15 cellular contexts compared by ENCODE assay signal in genomic region chr4:27009539-27009938, GRCh38.
A peak's percentile ranks its signal among the peaks of the same experiment; 100 is the strongest.
DNase-seq lines count a peak whose midpoint lies in the region; ATAC-seq, FAIRE-seq and TF ChIP-seq lines count a peak whose summit lies in the region.
"Had no signal": no experiment of that assay in that cellular context is flagged by ENCODE, and none has a peak within 500 bp of the region (broad histone marks: within the 10 kb centered on the region; RNA-seq: fewer than 3 reads in every experiment).

No MANE protein-coding gene starts in this region.

- H3K79me2 ChIP-seq in ACC112 (ENCODE audit: control insufficient read depth, insufficient read depth, low read length, unreplicated experiment), result no peaks in the 10 kb centered on the region

- DNase-seq in GM12891 (ENCODE audit: insufficient read length, low spot score), result no peak
- DNase-seq in activated naive CD8-positive, alpha-beta T cell treated with anti-CD3 and anti-CD28 coated beads for 36 hours, result no peak
- DNase-seq in foreskin fibroblast, result peak; percentile 61 to 70
- DNase-seq in HPDE6-E6E7 (ENCODE audit: extremely low spot score), result no peak
- DNase-seq in NCI-H82 (lab: John Stamatoyannopoulos, UW), result no peak
- no peak for DNase-seq in NCI-H2227 (lab: John Stamatoyannopoulos, UW; ENCODE audit: unreplicated experiment)
- DNase-seq: cortex of kidney; NCI-H1694 treated with DMSO at 0.1 percent for 48 hours; psoas muscle; stimulated activated naive CD8-positive, alpha-beta T cell treated with anti-CD3 and anti-CD28 coated beads, Interleukin-15, Interleukin-2, amounts not matched to agents 100 U/mL and 50 U/mL, for 24 hours; SW 1271 had no signal

- peak overlapping the region; percentile 52 for H3K27ac ChIP-seq in ACC112 (ENCODE audit: low read depth, low read length)
- H3K27ac ChIP-seq: psoas muscle had no signal

- no peak for TF ChIP-seq POLR2A in GM12891 (IDR thresholded peaks at IDR 0.05; ENCODE audit: low read depth, low read length)

- H3K4me1 ChIP-seq in ACC112 (ENCODE audit: control insufficient read depth, insufficient read depth, low read length, unreplicated experiment), result peaks cover 49% of the 10 kb centered on the region

- H2AFZ ChIP-seq in ACC112 (ENCODE audit: low read length, unreplicated experiment), result peak overlapping the region; percentile 74

- no peaks in the 10 kb centered on the region for H3K36me3 ChIP-seq in ACC112 (ENCODE audit: insufficient read depth, low read length)

- H3K9me3 Mint-ChIP-seq in activated naive CD8-positive, alpha-beta T cell treated with anti-CD3 and anti-CD28 coated beads for 36 hours, result no peaks in the 10 kb centered on the region
- H3K9me3 Mint-ChIP-seq: naive thymus-derived CD8-positive, alpha-beta T cell had no signal

- H3K4me3 ChIP-seq in ACC112 (ENCODE audit: low read depth, low read length), result peak overlapping the region; percentile 13; the same call in 1 of the 2 replicates
- no peak overlapping the region for H3K4me3 ChIP-seq in foreskin fibroblast (ENCODE audit: low read depth in 1 of 2, low read length in 2 of 2)
- H3K4me3 ChIP-seq: psoas muscle had no signal

- peak overlapping the region; percentile 29 for H3K27ac Mint-ChIP-seq in activated naive CD8-positive, alpha-beta T cell treated with anti-CD3 and anti-CD28 coated beads for 36 hours

- ATAC-seq in GM18511 (IDR thresholded peaks at IDR 0.05; ENCODE audit: unreplicated experiment), result no peak

- H3K4me1 Mint-ChIP-seq in activated naive CD8-positive, alpha-beta T cell treated with anti-CD3 and anti-CD28 coated beads for 36 hours, result peaks cover 32% of the 10 kb centered on the region

- H3K4me3 Mint-ChIP-seq in activated naive CD8-positive, alpha-beta T cell treated with anti-CD3 and anti-CD28 coated beads for 36 hours, result no peak overlapping the region
- H3K4me3 Mint-ChIP-seq: naive thymus-derived CD8-positive, alpha-beta T cell had no signal

- FAIRE-seq in GM12891 (lab: Jason Lieb, UNC), result peak; percentile 48
- FAIRE-seq: D721Med had no signal

- no peak for TF ChIP-seq CTCF in foreskin fibroblast (IDR thresholded peaks at IDR 0.05; ENCODE audit: low read depth, low read length)

- H3K36me3 Mint-ChIP-seq in activated naive CD8-positive, alpha-beta T cell treated with anti-CD3 and anti-CD28 coated beads for 36 hours, result peaks cover 10% of the 10 kb centered on the region

- H3K27me3 ChIP-seq in ACC112 (ENCODE audit: insufficient read depth, low read length), result no peaks in the 10 kb centered on the region

- H3K27me3 Mint-ChIP-seq in activated naive CD8-positive, alpha-beta T cell treated with anti-CD3 and anti-CD28 coated beads for 36 hours, result no peaks in the 10 kb centered on the region
- H3K27me3 Mint-ChIP-seq: naive thymus-derived CD8-positive, alpha-beta T cell had no signal

TF ChIP-seq in GM12891, 5 proteins besides CTCF, POLR2A, EP300 and RAD21:
- TF ChIP-seq SPI1 (IDR thresholded peaks at IDR 0.05; ENCODE audit: low read depth, low read length) (no peak), TAF1 (IDR thresholded peaks at IDR 0.05; ENCODE audit: low read depth, low read length) (no peak), PAX5 (IDR thresholded peaks at IDR 0.05; ENCODE audit: insufficient read depth, low read length, severe bottlenecking) (no peak), POU2F2 (IDR thresholded peaks at IDR 0.05; ENCODE audit: low read depth, low read length) (no peak), POLR2AphosphoS5 (IDR thresholded peaks at IDR 0.05; ENCODE audit: low read depth, low read length) (no peak)

Comparison
In these comparisons a context has a peak if more than half of its experiments do, and no peak if none do; other contexts are left out.
1. DNase-seq: peak in foreskin fibroblast (2 of 2); none in GM12891 (single experiment), activated naive CD8-positive, alpha-beta T cell treated with anti-CD3 and anti-CD28 coated beads for 36 hours (single experiment), HPDE6-E6E7 (single experiment), NCI-H82 (single experiment) and NCI-H2227 (single experiment).